In the genomic region with DNA sequence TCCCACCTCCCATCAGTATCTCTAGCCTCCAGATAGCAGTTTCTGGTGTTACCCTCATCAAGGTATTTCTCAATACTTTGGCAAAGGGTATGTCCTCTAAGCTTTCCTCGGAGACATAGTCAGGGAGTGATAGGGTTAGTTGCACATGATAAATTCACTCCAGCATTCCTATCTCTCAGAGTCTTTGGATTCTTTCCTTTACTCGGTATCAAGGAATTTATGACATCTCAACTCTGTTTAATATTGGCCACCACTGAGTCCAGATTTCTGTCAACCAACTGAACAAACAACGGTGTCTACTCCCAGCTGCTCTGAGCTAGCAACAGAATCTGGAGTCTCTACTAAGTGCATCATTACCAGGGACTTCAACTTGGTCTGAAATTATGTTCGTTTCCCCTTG, we compare ENCODE assay signal across 18 cellular contexts.
DNase-seq lines count a peak whose midpoint lies in the region; ATAC-seq, FAIRE-seq and TF ChIP-seq lines count a peak whose summit lies in the region.
"Had no signal": no experiment of that assay in that cellular context is flagged by ENCODE, and none has a peak within 500 bp of the region (broad histone marks: within the 10 kb centered on the region; RNA-seq: fewer than 3 reads in every experiment).

No MANE protein-coding gene starts in this region.

- TF ChIP-seq CTCF in IMR-90 (conservative IDR thresholded peaks at IDR 0.05; ENCODE audit: low read depth, low read length): no peak
- no peak for TF ChIP-seq CTCF in fibroblast of lung (conservative IDR thresholded peaks at IDR 0.05 in 1 of 2, IDR thresholded peaks at IDR 0.05 in 1 of 2; ENCODE audit: low read depth in 1 of 2, low read length in 2 of 2)
- no peak for TF ChIP-seq CTCF in stomach (IDR thresholded peaks at IDR 0.05)
- no peak for TF ChIP-seq CTCF in suprapubic skin (IDR thresholded peaks at IDR 0.05)

- DNase-seq in IMR-90 (peak; percentile 0), fibroblast of lung (ENCODE audit: low read depth in 2 of 2) (peak; percentile 4 to 41), left lobe of liver (ENCODE audit: low spot score) (no peak), stomach (no peak), urothelium cell line (ENCODE audit: low spot score) (no peak), suprapubic skin (ENCODE audit: low spot score in 2 of 2) (no peak)
- no peak for DNase-seq in activated naive CD4-positive, alpha-beta T cell treated with anti-CD3 and anti-CD28 coated beads, Interleukin-2, amount 50 U/mL, for 16 hours
- no peak for DNase-seq in activated naive CD4-positive, alpha-beta T cell treated with anti-CD3 and anti-CD28 coated beads, Interleukin-2, amount 50 U/mL, for 72 hours (ENCODE audit: low spot score in 2 of 2)
- DNase-seq: activated CD4-positive, alpha-beta memory T cell treated with anti-CD3 and anti-CD28 coated beads, Interleukin-2, amount 10 ng/mL, durations not matched to agents 7 days and 5 days; AML-193; COR-L47; effector memory CD4-positive, alpha-beta T cell; foreskin keratinocyte; mammary epithelial cell; NCI-H1436 treated with DMSO at 0.1 percent for 48 hours; retina had no signal

- no peaks in the 10 kb centered on the region for H3K9me3 Mint-ChIP-seq in activated naive CD4-positive, alpha-beta T cell treated with anti-CD3 and anti-CD28 coated beads, Interleukin-2, amount 50 U/mL, for 72 hours
- H3K9me3 Mint-ChIP-seq: activated CD4-positive, alpha-beta memory T cell treated with anti-CD3 and anti-CD28 coated beads, Interleukin-2, amount 10 ng/mL, durations not matched to agents 7 days and 5 days; central memory CD8-positive, alpha-beta T cell had no signal

- no peak overlapping the region for H2BK5ac ChIP-seq in IMR-90 (ENCODE audit: low read depth, low read length, poor library complexity, severe bottlenecking)

- no peak overlapping the region for H2BK15ac ChIP-seq in IMR-90 (ENCODE audit: low read depth, low read length)

- H3K4me1 ChIP-seq in IMR-90 (ENCODE audit: control insufficient read depth, insufficient read depth, low read length): no peaks in the 10 kb centered on the region
- H3K4me1 ChIP-seq in fibroblast of lung (ENCODE audit: control insufficient read depth, extremely low read depth, insufficient read depth, low read length): no peaks in the 10 kb centered on the region
- H3K4me1 ChIP-seq in stomach: peaks cover 0 to 17% (median 0%) of the 10 kb centered on the region in 4 donors
- no peaks in the 10 kb centered on the region for H3K4me1 ChIP-seq in suprapubic skin

- no peak overlapping the region for H2BK20ac ChIP-seq in IMR-90 (ENCODE audit: low read depth, low read length)

- no peak overlapping the region for H2AK5ac ChIP-seq in IMR-90 (ENCODE audit: low read depth, low read length)

- ATAC-seq in IMR-90 (ENCODE audit: low read depth) (peak; percentile 67), left lobe of liver (peak; percentile 35)
- ATAC-seq in activated naive CD4-positive, alpha-beta T cell treated with anti-CD3 and anti-CD28 coated beads, Interleukin-2, amount 50 U/mL, for 72 hours: no peak
- ATAC-seq: foreskin keratinocyte had no signal

- H3K36me3 Mint-ChIP-seq in activated naive CD4-positive, alpha-beta T cell treated with anti-CD3 and anti-CD28 coated beads, Interleukin-2, amount 50 U/mL, for 72 hours: no peaks in the 10 kb centered on the region

- no peak for TF ChIP-seq EP300 in stomach (IDR thresholded peaks at IDR 0.05)
- TF ChIP-seq EP300 in suprapubic skin (IDR thresholded peaks at IDR 0.05): no peak

- in situ Hi-C loops in IMR-90 (cut with MboI; ENCODE audit: low sequenced_read_pairs): no loop called here

- no peak overlapping the region for H2AK9ac ChIP-seq in IMR-90 (replicated peaks; ENCODE audit: low read depth, low read length, poor library complexity)

- H3K9me1 ChIP-seq in IMR-90 (ENCODE audit: insufficient read depth, low read length): no peaks in the 10 kb centered on the region

- no peak overlapping the region for H3K27ac Mint-ChIP-seq in activated naive CD4-positive, alpha-beta T cell treated with anti-CD3 and anti-CD28 coated beads, Interleukin-2, amount 50 U/mL, for 72 hours
- H3K27ac Mint-ChIP-seq: activated CD4-positive, alpha-beta memory T cell treated with anti-CD3 and anti-CD28 coated beads, Interleukin-2, amount 10 ng/mL, durations not matched to agents 7 days and 5 days had no signal

- no peak for FAIRE-seq in urothelium cell line (lab: Jason Lieb, UNC)

- H3K79me1 ChIP-seq in IMR-90 (ENCODE audit: low read depth in 1 of 2, low read length in 2 of 2): no peaks in the 10 kb centered on the region

- no peak overlapping the region for H2BK120ac ChIP-seq in IMR-90 (ENCODE audit: low read depth, low read length)

- no peaks in the 10 kb centered on the region for H3K79me2 ChIP-seq in fibroblast of lung (ENCODE audit: control insufficient read depth, insufficient read depth, low read length)

- TF ChIP-seq POLR2A in IMR-90 (IDR thresholded peaks at IDR 0.05; ENCODE audit: low read depth, low read length) (no peak), stomach (IDR thresholded peaks at IDR 0.05) (no peak), suprapubic skin (IDR thresholded peaks at IDR 0.05) (no peak)

- TF ChIP-seq RAD21 in IMR-90 (IDR thresholded peaks at IDR 0.05; ENCODE audit: low read length): no peak

- H4K8ac ChIP-seq in IMR-90 (ENCODE audit: low read depth in 2 of 2, low read length in 2 of 2): no peak overlapping the region

- dilution Hi-C loops in IMR-90 (cut with HindIII; ENCODE audit: low sequenced_read_pairs, unreplicated experiment): no loop called here

- no peak overlapping the region for H3K18ac ChIP-seq in IMR-90 (ENCODE audit: low read depth, low read length)

- no peak overlapping the region for H3K14ac ChIP-seq in IMR-90 (replicated peaks; ENCODE audit: low read depth, low read length)

- WGBS in IMR-90 (ENCODE audit: extremely low coverage in 2 of 2, insufficient read length in 1 of 2), 2 experiments: 0% methylated on average over 1 of the region's 4 CpGs; no CpG with 5 or more reads in 1 of the 2 experiments
- 49 to 63% (median 62%) methylated on average over 4 of the region's 4 CpGs for WGBS in stomach, 5 donors
- whole genome bisulfite sequencing in suprapubic skin: 60% methylated on average over 4 of the region's 4 CpGs

- no peak overlapping the region for H4K91ac ChIP-seq in IMR-90 (ENCODE audit: insufficient read depth, low read depth, low read length)

- no peak overlapping the region for H3K23ac ChIP-seq in IMR-90 (ENCODE audit: low read depth, low read length)

- no peak overlapping the region for H3K9ac ChIP-seq in IMR-90 (ENCODE audit: low read depth, low read length)
- no peak overlapping the region for H3K9ac ChIP-seq in fibroblast of lung (ENCODE audit: insufficient read depth, low read length)

- H3K27me3 ChIP-seq in IMR-90 (ENCODE audit: control insufficient read depth, insufficient read depth, low read length) (no peaks in the 10 kb centered on the region), fibroblast of lung (ENCODE audit: control insufficient read depth, insufficient read depth, low read length) (no peaks in the 10 kb centered on the region), stomach (no peaks in the 10 kb centered on the region), suprapubic skin (no peaks in the 10 kb centered on the region)
- H3K27me3 ChIP-seq: foreskin keratinocyte had no signal

- H3K4ac ChIP-seq in IMR-90 (ENCODE audit: low read depth, low read length): no peak overlapping the region

- H3K56ac ChIP-seq in IMR-90 (ENCODE audit: extremely low read depth, insufficient read depth, low read length): no peak overlapping the region; the same call in 1 of the 2 replicates

- H2AFZ ChIP-seq in IMR-90 (replicated peaks; ENCODE audit: low read length, poor library complexity) (no peak overlapping the region), fibroblast of lung (ENCODE audit: low read length) (no peak overlapping the region)

- no TSS peak for BruUV-seq in IMR-90 (replicated peaks; lab: Mats Ljungman, UMichigan)

- H3K9me3 ChIP-seq in IMR-90 (ENCODE audit: control insufficient read depth, insufficient read depth, low read length): no peaks in the 10 kb centered on the region
- H3K9me3 ChIP-seq in fibroblast of lung (ENCODE audit: control insufficient read depth, insufficient read depth, low read depth, low read length): no peaks in the 10 kb centered on the region
- no peaks in the 10 kb centered on the region for H3K9me3 ChIP-seq in stomach
- no peaks in the 10 kb centered on the region for H3K9me3 ChIP-seq in suprapubic skin

- no peak overlapping the region for H4K5ac ChIP-seq in IMR-90 (ENCODE audit: low read depth, low read length)

- H3K4me3 ChIP-seq in IMR-90 (ENCODE audit: insufficient read depth, low read depth, low read length) (no peak overlapping the region), fibroblast of lung (replicated peaks in 1 of 4; ENCODE audit: control extremely low read depth in 1 of 4, insufficient read depth in 1 of 4, low read depth in 3 of 4, low read length in 4 of 4) (no peak overlapping the region), stomach (no peak overlapping the region), suprapubic skin (no peak overlapping the region)

- no peaks in the 10 kb centered on the region for H3K36me3 ChIP-seq in IMR-90 (ENCODE audit: control insufficient read depth, insufficient read depth, low read length)
- no peaks in the 10 kb centered on the region for H3K36me3 ChIP-seq in fibroblast of lung (ENCODE audit: control insufficient read depth, insufficient read depth, low read length)
- no peaks in the 10 kb centered on the region for H3K36me3 ChIP-seq in stomach
- H3K36me3 ChIP-seq in suprapubic skin: no peaks in the 10 kb centered on the region

- CTCF ChIA-PET in IMR-90 (lab: Yijun Ruan, JAX): no interaction called here

- intact Hi-C loops in IMR-90 (cut with micrococcal nuclease): no loop called here
- intact Hi-C loops in stomach (cut with DNase I; ENCODE audit: low total_unique reads): no loop called here

- no peaks in the 10 kb centered on the region for H4K20me1 ChIP-seq in IMR-90 (ENCODE audit: insufficient read depth, low read length)
- H4K20me1 ChIP-seq in fibroblast of lung (ENCODE audit: control insufficient read depth, extremely low read depth, insufficient read depth, low read length): no peaks in the 10 kb centered on the region

- H3K27ac ChIP-seq in IMR-90 (ENCODE audit: insufficient read depth, low read length) (no peak overlapping the region), fibroblast of lung (ENCODE audit: insufficient read depth, low read length) (no peak overlapping the region), stomach (peak overlapping the region in 4 of 5 donors; percentile 39 to 55 (median 48)), suprapubic skin (no peak overlapping the region)
- H3K27ac ChIP-seq: foreskin keratinocyte, VCaP had no signal

- POLR2A ChIA-PET in IMR-90 (lab: Charles Lee; ENCODE audit: unreplicated experiment): no interaction called here

- H3K4me2 ChIP-seq in IMR-90 (ENCODE audit: low read depth, low read length) (no peak overlapping the region), fibroblast of lung (ENCODE audit: extremely low read depth, insufficient read depth, low read length) (no peak overlapping the region)

TF ChIP-seq in IMR-90, 13 proteins besides CTCF, POLR2A, EP300 and RAD21 (continues in another document):
- TF ChIP-seq MAZ (IDR thresholded peaks at IDR 0.05; ENCODE audit: borderline replicate concordance, low read depth, low read length): no peak

Comparison
In these comparisons a context has a peak if more than half of its experiments do, and no peak if none do; other contexts are left out.
1. ATAC-seq: peak in IMR-90 (single experiment) and left lobe of liver (single experiment); none in activated naive CD4-positive, alpha-beta T cell treated with anti-CD3 and anti-CD28 coated beads, Interleukin-2, amount 50 U/mL, for 72 hours (0 of 2).
2. DNase-seq: peak in IMR-90 (single experiment) and fibroblast of lung (2 of 2); none in left lobe of liver (single experiment), stomach (single experiment), urothelium cell line (single experiment), activated naive CD4-positive, alpha-beta T cell treated with anti-CD3 and anti-CD28 coated beads, Interleukin-2, amount 50 U/mL, for 16 hours (single experiment), suprapubic skin (0 of 2) and activated naive CD4-positive, alpha-beta T cell treated with anti-CD3 and anti-CD28 coated beads, Interleukin-2, amount 50 U/mL, for 72 hours (0 of 2).
3. H3K27ac ChIP-seq: peak in stomach (4 of 5); none in IMR-90 (single experiment), fibroblast of lung (single experiment) and suprapubic skin (single experiment).